In genomic region chr18:48410095-48410920, GRCh38 we compare ENCODE assay signal across 8 cellular contexts. TPM values are rescaled to one million over a fixed set of nuclear protein-coding genes. Genes with fewer than 3 reads are reported as not detected.
DNase-seq lines count a peak whose midpoint lies in the region; ATAC-seq and TF ChIP-seq lines count a peak whose summit lies in the region.

No MANE protein-coding gene starts in this region.

- no peaks in the 10 kb centered on the region for H3K36me3 Mint-ChIP-seq in nephron progenitor cell (ENCODE audit: low read depth)
- no peaks in the 10 kb centered on the region for H3K36me3 Mint-ChIP-seq in stimulated activated naive CD8-positive, alpha-beta T cell treated with anti-CD3 and anti-CD28 coated beads, Interleukin-15, Interleukin-2, amounts not matched to agents 100 ng/mL and 50 ng/mL, for 24 hours (ENCODE audit: low read depth)

- no peak overlapping the region for H4K8ac ChIP-seq in IMR-90 (ENCODE audit: low read depth in 2 of 2, low read length in 2 of 2)

- H3K4ac ChIP-seq in IMR-90 (ENCODE audit: low read depth, low read length), result no peak overlapping the region

- H3K9me3 ChIP-seq in IMR-90 (ENCODE audit: control insufficient read depth, insufficient read depth, low read length), result no peaks in the 10 kb centered on the region; the same call in 1 of the 2 replicates

- H3K4me3 ChIP-seq in IMR-90 (ENCODE audit: insufficient read depth, low read depth, low read length) (peak overlapping the region; percentile 49), foreskin fibroblast (ENCODE audit: low read depth in 1 of 2, low read length in 2 of 2) (peak overlapping the region; percentile 61 to 75)

- H3K56ac ChIP-seq in IMR-90 (ENCODE audit: extremely low read depth, insufficient read depth, low read length), result no peak overlapping the region

- H3K27ac Mint-ChIP-seq in nephron progenitor cell, result no peak overlapping the region
- no peak overlapping the region for H3K27ac Mint-ChIP-seq in stimulated activated naive CD8-positive, alpha-beta T cell treated with anti-CD3 and anti-CD28 coated beads, Interleukin-15, Interleukin-2, amounts not matched to agents 100 ng/mL and 50 ng/mL, for 24 hours

- dilution Hi-C loops in IMR-90 (cut with HindIII; ENCODE audit: low sequenced_read_pairs, unreplicated experiment), result no loop called here

- H3K9me1 ChIP-seq in IMR-90 (ENCODE audit: insufficient read depth, low read length), result no peaks in the 10 kb centered on the region

- no peak overlapping the region for H4K91ac ChIP-seq in IMR-90 (ENCODE audit: insufficient read depth, low read depth, low read length)

- BruUV-seq in IMR-90 (replicated peaks; lab: Mats Ljungman, UMichigan), result no TSS peak

- H3K27ac ChIP-seq in IMR-90 (ENCODE audit: insufficient read depth, low read length), result no peak overlapping the region

- no peak overlapping the region for H2BK15ac ChIP-seq in IMR-90 (ENCODE audit: low read depth, low read length)

- intact Hi-C loops in IMR-90 (cut with micrococcal nuclease), result no loop called here

- 1% methylated on average over 22 of the region's 77 CpGs; no CpG with 5 or more reads in 1 of the 2 experiments for WGBS in IMR-90 (ENCODE audit: extremely low coverage in 2 of 2, insufficient read length in 1 of 2), 2 experiments

- peak overlapping the region; percentile 95 for H2AFZ ChIP-seq in IMR-90 (replicated peaks; ENCODE audit: low read length, poor library complexity)

- no peak for TF ChIP-seq POLR2A in IMR-90 (IDR thresholded peaks at IDR 0.05; ENCODE audit: low read depth, low read length)

- no peak overlapping the region for H2BK20ac ChIP-seq in IMR-90 (ENCODE audit: low read depth, low read length)

- no peaks in the 10 kb centered on the region for H3K79me1 ChIP-seq in IMR-90 (ENCODE audit: low read depth in 1 of 2, low read length in 2 of 2)

- TF ChIP-seq RAD21 in IMR-90 (IDR thresholded peaks at IDR 0.05; ENCODE audit: low read length), result no peak

- no peak overlapping the region for H2BK120ac ChIP-seq in IMR-90 (ENCODE audit: low read depth, low read length)

- in situ Hi-C loops in IMR-90 (cut with MboI; ENCODE audit: low sequenced_read_pairs), result no loop called here

- no peak overlapping the region for H2AK5ac ChIP-seq in IMR-90 (ENCODE audit: low read depth, low read length)

- ATAC-seq in GM21717 (IDR thresholded peaks at IDR 0.05; ENCODE audit: unreplicated experiment) (peak; percentile 97), IMR-90 (ENCODE audit: low read depth) (peak; percentile 99)

- CTCF ChIA-PET in IMR-90 (lab: Yijun Ruan, JAX), result no interaction called here

- H3K36me3 ChIP-seq in IMR-90 (ENCODE audit: control insufficient read depth, insufficient read depth, low read length), result no peaks in the 10 kb centered on the region

- H3K9ac ChIP-seq in IMR-90 (ENCODE audit: low read depth, low read length), result no peak overlapping the region

- no peaks in the 10 kb centered on the region; the same call in 1 of the 2 replicates for H3K4me1 ChIP-seq in IMR-90 (ENCODE audit: control insufficient read depth, insufficient read depth, low read length)

- H4K5ac ChIP-seq in IMR-90 (ENCODE audit: low read depth, low read length), result no peak overlapping the region

- no peak for TF ChIP-seq CTCF in IMR-90 (conservative IDR thresholded peaks at IDR 0.05; ENCODE audit: low read depth, low read length)
- TF ChIP-seq CTCF in foreskin fibroblast (IDR thresholded peaks at IDR 0.05; ENCODE audit: low read depth, low read length), result no peak
- no peak for TF ChIP-seq CTCF in nephron progenitor cell (IDR thresholded peaks at IDR 0.05)

- no peak overlapping the region for H2BK5ac ChIP-seq in IMR-90 (ENCODE audit: low read depth, low read length, poor library complexity, severe bottlenecking)

- no peak overlapping the region for H3K23ac ChIP-seq in IMR-90 (ENCODE audit: low read depth, low read length)

- H3K9me3 Mint-ChIP-seq in nephron progenitor cell, result peaks cover 8% of the 10 kb centered on the region
- no peaks in the 10 kb centered on the region for H3K9me3 Mint-ChIP-seq in stimulated activated naive CD8-positive, alpha-beta T cell treated with anti-CD3 and anti-CD28 coated beads, Interleukin-15, Interleukin-2, amounts not matched to agents 100 ng/mL and 50 ng/mL, for 24 hours

- peaks cover 41% of the 10 kb centered on the region for H3K27me3 ChIP-seq in IMR-90 (ENCODE audit: control insufficient read depth, insufficient read depth, low read length)

- H3K27me3 Mint-ChIP-seq in nephron progenitor cell (ENCODE audit: low read depth, poor library complexity), result peaks cover 67% of the 10 kb centered on the region
- H3K27me3 Mint-ChIP-seq in stimulated activated naive CD8-positive, alpha-beta T cell treated with anti-CD3 and anti-CD28 coated beads, Interleukin-15, Interleukin-2, amounts not matched to agents 100 ng/mL and 50 ng/mL, for 24 hours, result peaks cover 73% of the 10 kb centered on the region

- peak overlapping the region; percentile 34 for H2AK9ac ChIP-seq in IMR-90 (replicated peaks; ENCODE audit: low read depth, low read length, poor library complexity)

- POLR2A ChIA-PET in IMR-90 (lab: Charles Lee; ENCODE audit: unreplicated experiment), result no interaction called here

- H3K18ac ChIP-seq in IMR-90 (ENCODE audit: low read depth, low read length), result no peak overlapping the region

- H3K4me1 Mint-ChIP-seq in nephron progenitor cell, result peaks cover 40% of the 10 kb centered on the region
- peaks cover 12% of the 10 kb centered on the region for H3K4me1 Mint-ChIP-seq in stimulated activated naive CD8-positive, alpha-beta T cell treated with anti-CD3 and anti-CD28 coated beads, Interleukin-15, Interleukin-2, amounts not matched to agents 100 ng/mL and 50 ng/mL, for 24 hours (ENCODE audit: low read depth)

- H4K20me1 ChIP-seq in IMR-90 (ENCODE audit: insufficient read depth, low read length), result no peaks in the 10 kb centered on the region

- peak overlapping the region; percentile 72 for H3K4me3 Mint-ChIP-seq in nephron progenitor cell
- peak overlapping the region; percentile 63 for H3K4me3 Mint-ChIP-seq in stimulated activated naive CD8-positive, alpha-beta T cell treated with anti-CD3 and anti-CD28 coated beads, Interleukin-15, Interleukin-2, amounts not matched to agents 100 ng/mL and 50 ng/mL, for 24 hours

- DNase-seq in DMS 273 (lab: John Stamatoyannopoulos, UW; ENCODE audit: unreplicated experiment), result peak; percentile 96
- DNase-seq in IMR-90, result peak; percentile 72
- DNase-seq in RKO (ENCODE audit: low spot score), result peak; percentile 85
- DNase-seq in activated effector memory CD4-positive, alpha-beta T cell treated with anti-CD3 and anti-CD28 coated beads, Interleukin-2, amount 50 U/mL, for 16 hours, result peak; percentile 89
- DNase-seq in foreskin fibroblast, result peak; percentile 82 to 94
- DNase-seq in nephron progenitor cell, result peak; percentile 98

- peak overlapping the region; percentile 97 for H3K4me2 ChIP-seq in IMR-90 (ENCODE audit: low read depth, low read length)

- no peak overlapping the region for H3K14ac ChIP-seq in IMR-90 (replicated peaks; ENCODE audit: low read depth, low read length)

TF ChIP-seq in IMR-90, 13 proteins besides CTCF, POLR2A, EP300 and RAD21:
- no peak for TF ChIP-seq SMC3 (IDR thresholded peaks at IDR 0.05; ENCODE audit: low read depth, low read length)
- TF ChIP-seq CHD1 (IDR thresholded peaks at IDR 0.05; ENCODE audit: low read depth, low read length), result no peak
- TF ChIP-seq USF2 (IDR thresholded peaks at IDR 0.05; ENCODE audit: low read depth, low read length), result no peak
- no peak for TF ChIP-seq FOS (IDR thresholded peaks at IDR 0.05; ENCODE audit: low read depth, low read length)
- TF ChIP-seq BHLHE40 (IDR thresholded peaks at IDR 0.05; ENCODE audit: low read depth, low read length), result no peak
- no peak for TF ChIP-seq MAFK (IDR thresholded peaks at IDR 0.05; ENCODE audit: low read depth, low read length)
- no peak for TF ChIP-seq CEBPB (IDR thresholded peaks at IDR 0.05; ENCODE audit: low read depth, low read length)

RNA-seq across cellular contexts. Expression of gene ZBTB7C, which starts 1.1 kb away (rescaled TPM):
- total RNA-seq in IMR-90 (2012; rRNA removed), result not detected in 2 replicates
- not detected in 2 replicates for polyA plus RNA-seq in IMR-90 (2012; rRNA removed)
- not detected in 2 replicates for polyA plus RNA-seq in IMR-90 (2012; cell fraction: cytosol; rRNA removed)
- not detected in 2 replicates for polyA plus RNA-seq in IMR-90 (2012; cell fraction: nucleus; rRNA removed; ENCODE audit: low replicate concordance)
